In genomic region chr16:8869212-8869987, GRCh38 we compare ENCODE assay signal across 8 cellular contexts. TPM values are rescaled to one million over a fixed set of nuclear protein-coding genes. Genes with fewer than 3 reads are reported as not detected.
DNase-seq lines count a peak whose midpoint lies in the region; TF ChIP-seq lines count a peak whose summit lies in the region.

No MANE protein-coding gene starts in this region.

- H3K4me1 Mint-ChIP-seq in T-helper 2 cell treated with Interferon-gamma antibody and Interleukin-4, amounts not matched to agents 5 μg/mL and 100 μg/mL, for 36 hours (ENCODE audit: low read depth): peaks cover 30% of the 10 kb centered on the region
- peaks cover 14% of the 10 kb centered on the region for H3K4me1 Mint-ChIP-seq in glutamatergic neuron (ENCODE audit: low read depth, unreplicated experiment)

- DNase-seq in T-helper 2 cell treated with Interferon-gamma antibody and Interleukin-4, amounts not matched to agents 5 μg/mL and 100 μg/mL, for 36 hours (ENCODE audit: low spot score): no peak
- DNase-seq in T-helper 2 cell (no peak), glutamatergic neuron (peak; percentile 40), spleen (peak; percentile 87), COLO829 (ENCODE audit: low spot score) (no peak), DMS114 treated with DMSO at 0.1 percent for 48 hours (lab: John Stamatoyannopoulos, UW; ENCODE audit: unreplicated experiment) (no peak)
- no peak for DNase-seq in stimulated activated CD4-positive, alpha-beta T cell treated with anti-CD3 and anti-CD28 coated beads, Interleukin-4, amount 100 ng/mL, for 24 hours

- H3K27me3 Mint-ChIP-seq in T-helper 2 cell treated with Interferon-gamma antibody and Interleukin-4, amounts not matched to agents 5 μg/mL and 100 μg/mL, for 36 hours (ENCODE audit: low read depth): no peaks in the 10 kb centered on the region
- peaks cover 22% of the 10 kb centered on the region for H3K27me3 Mint-ChIP-seq in glutamatergic neuron (ENCODE audit: unreplicated experiment)

- H3K27me3 ChIP-seq in SU-DHL-6 (ENCODE audit: low read length): no peaks in the 10 kb centered on the region
- H3K27me3 ChIP-seq in spleen (replicated peaks in 1 of 7): no peaks in the 10 kb centered on the region

- peaks cover 15% of the 10 kb centered on the region for H3K36me3 Mint-ChIP-seq in T-helper 2 cell treated with Interferon-gamma antibody and Interleukin-4, amounts not matched to agents 5 μg/mL and 100 μg/mL, for 36 hours (ENCODE audit: low read depth)
- H3K36me3 Mint-ChIP-seq in glutamatergic neuron (ENCODE audit: unreplicated experiment): no peaks in the 10 kb centered on the region

- H3K9me2 ChIP-seq in SU-DHL-6 (replicated peaks; ENCODE audit: insufficient read depth, low read length): no peaks in the 10 kb centered on the region

- H2AFZ ChIP-seq in SU-DHL-6 (ENCODE audit: low read depth, low read length, severe bottlenecking): peak overlapping the region; percentile 76

- TF ChIP-seq POLR2A in spleen (IDR thresholded peaks at IDR 0.05): no peak

- intact Hi-C loops in spleen (cut with DNase I; ENCODE audit: low total_unique reads): loop anchor here (5.0 kb wide), 2 partner anchors 72 to 192 kb away; partner anchors contain the start of genes PMM2 and TMEM186

- H3K4me3 ChIP-seq in SU-DHL-6 (ENCODE audit: insufficient read depth, low read length, poor library complexity, severe bottlenecking): peak overlapping the region; percentile 52
- peak overlapping the region; percentile 56 to 94 (median 84) for H3K4me3 ChIP-seq in spleen

- peaks cover 9% of the 10 kb centered on the region; the same call in 1 of the 2 replicates for H3F3A ChIP-seq in SU-DHL-6 (ENCODE audit: insufficient read depth)

- H3K9me3 Mint-ChIP-seq in T-helper 2 cell treated with Interferon-gamma antibody and Interleukin-4, amounts not matched to agents 5 μg/mL and 100 μg/mL, for 36 hours: no peaks in the 10 kb centered on the region
- H3K9me3 Mint-ChIP-seq in glutamatergic neuron (ENCODE audit: unreplicated experiment): peaks cover 12% of the 10 kb centered on the region

- peak overlapping the region; percentile 93 for H3K4me3 Mint-ChIP-seq in T-helper 2 cell treated with Interferon-gamma antibody and Interleukin-4, amounts not matched to agents 5 μg/mL and 100 μg/mL, for 36 hours
- H3K4me3 Mint-ChIP-seq in glutamatergic neuron (ENCODE audit: unreplicated experiment): peak overlapping the region; percentile 94

- WGBS in spleen, 5 donors: 23 to 31% (median 27%) methylated on average over 26 to 37 of the region's 37 CpGs

- no peak for TF ChIP-seq CTCF in SU-DHL-6 (IDR thresholded peaks at IDR 0.05; ENCODE audit: insufficient read depth, low read length, poor library complexity, severe bottlenecking)
- no peak for TF ChIP-seq CTCF in glutamatergic neuron (IDR thresholded peaks at IDR 0.05; ENCODE audit: partially characterized antibody, unreplicated experiment)
- peak in 6 of 11 experiments; percentile 11 to 50 (median 22) for TF ChIP-seq CTCF in spleen (IDR thresholded peaks at IDR 0.05 in 8 of 11, conservative IDR thresholded peaks at IDR 0.05 in 3 of 11)

- peaks cover 23 to 73% (median 63%) of the 10 kb centered on the region in 6 donors for H3K4me1 ChIP-seq in spleen

- H3K4me2 ChIP-seq in SU-DHL-6 (ENCODE audit: low read depth, low read length, poor library complexity, severe bottlenecking): peak overlapping the region; percentile 93

- H3K9me3 ChIP-seq in SU-DHL-6 (ENCODE audit: insufficient read depth, low read length): no peaks in the 10 kb centered on the region
- no peaks in the 10 kb centered on the region for H3K9me3 ChIP-seq in spleen

- H4K20me1 ChIP-seq in SU-DHL-6 (ENCODE audit: low read depth, low read length): no peaks in the 10 kb centered on the region

- H3K27ac Mint-ChIP-seq in T-helper 2 cell treated with Interferon-gamma antibody and Interleukin-4, amounts not matched to agents 5 μg/mL and 100 μg/mL, for 36 hours: peak overlapping the region; percentile 98
- peak overlapping the region; percentile 93 for H3K27ac Mint-ChIP-seq in glutamatergic neuron (ENCODE audit: unreplicated experiment)

- H3K36me3 ChIP-seq in SU-DHL-6 (ENCODE audit: low read length): no peaks in the 10 kb centered on the region
- no peaks in the 10 kb centered on the region for H3K36me3 ChIP-seq in spleen

- H3K27ac ChIP-seq in SU-DHL-6 (ENCODE audit: low read depth, low read length) (peak overlapping the region; percentile 63), spleen (peak overlapping the region in 7 of 8 donors; percentile 83 to 94 (median 92))

- peak overlapping the region; percentile 90 for H3K9ac ChIP-seq in SU-DHL-6 (ENCODE audit: low read length)

- H3K79me2 ChIP-seq in SU-DHL-6 (ENCODE audit: insufficient read depth, low read length): peaks cover 38% of the 10 kb centered on the region

RNA-seq across cellular contexts. Expression of gene CARHSP1, which starts 0.6 kb away (rescaled TPM):
- total RNA-seq in glutamatergic neuron (ENCODE audit: unreplicated experiment): 180 TPM
- 10 to 100 TPM; 45.5 to 75.2 (median 53.2) TPM for total RNA-seq in spleen
- 10 to 100 TPM; 42.6 to 98.0 (median 84.2) TPM for polyA plus RNA-seq in spleen

RNA-seq across cellular contexts. Expression of gene LITAFD, which starts 12.8 kb away (rescaled TPM):
- total RNA-seq in glutamatergic neuron (ENCODE audit: unreplicated experiment) (not detected), spleen (not detected)
- polyA plus RNA-seq in spleen: not detected

Comparison
In these comparisons a context has a peak if more than half of its experiments do, and no peak if none do; other contexts are left out.
1. DNase-seq: peak in glutamatergic neuron (single experiment) and spleen (single experiment); none in T-helper 2 cell treated with Interferon-gamma antibody and Interleukin-4, amounts not matched to agents 5 μg/mL and 100 μg/mL, for 36 hours (single experiment), T-helper 2 cell (0 of 5), COLO829 (single experiment), DMS114 treated with DMSO at 0.1 percent for 48 hours (single experiment) and stimulated activated CD4-positive, alpha-beta T cell treated with anti-CD3 and anti-CD28 coated beads, Interleukin-4, amount 100 ng/mL, for 24 hours (single experiment).
2. CTCF ChIP-seq: peak in spleen (6 of 11); none in SU-DHL-6 (single experiment) and glutamatergic neuron (single experiment).